Comparison of ENCODE assay signal across 33 cellular contexts in the genomic region with DNA sequence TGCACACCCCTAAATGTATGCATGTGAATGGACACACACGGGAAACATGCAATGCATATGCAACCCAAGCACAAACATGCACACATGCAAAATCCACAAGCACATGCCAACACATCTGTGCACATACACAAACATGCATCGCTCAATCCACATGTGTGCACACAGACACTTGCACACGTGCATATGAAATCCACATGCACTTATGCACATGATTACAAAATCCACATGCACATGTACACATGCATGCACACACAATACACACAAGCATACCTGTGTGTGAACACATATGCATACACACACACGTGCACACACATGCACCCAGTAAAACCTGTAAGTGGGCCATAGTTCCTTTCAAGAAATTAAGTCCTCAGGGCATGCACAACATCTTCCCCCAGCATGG.
"Had no signal": no experiment of that assay in that cellular context is flagged by ENCODE, and none has a peak within 500 bp of the region (broad histone marks: within the 10 kb centered on the region; RNA-seq: fewer than 3 reads in every experiment).

No MANE protein-coding gene starts in this region.

- DNase-seq: activated effector memory CD4-positive, alpha-beta T cell treated with anti-CD3 and anti-CD28 coated beads, Interleukin-2, amount 50 U/mL, for 16 hours; activated effector memory CD4-positive, alpha-beta T cell treated with Interleukin-2 at 50 U/mL for 16 hours; activated gamma-delta T cell; activated gamma-delta T cell treated with Interleukin-2 at 50 U/mL for 16 hours; activated naive CD4-positive, alpha-beta T cell; activated naive CD4-positive, alpha-beta T cell treated with anti-CD3 and anti-CD28 coated beads for 36 hours; activated naive CD4-positive, alpha-beta T cell treated with anti-CD3 and anti-CD28 coated beads, Interleukin-2, amount 10 ng/mL, durations not matched to agents 7 days and 5 days; activated naive CD4-positive, alpha-beta T cell treated with anti-CD3 and anti-CD28 coated beads, Interleukin-2, amount 50 U/mL, for 16 hours; activated naive CD4-positive, alpha-beta T cell treated with Interleukin-2 at 50 U/mL for 16 hours; activated naive CD8-positive, alpha-beta T cell treated with anti-CD3 and anti-CD28 coated beads for 36 hours; activated naive CD8-positive, alpha-beta T cell treated with anti-CD3 and anti-CD28 coated beads, Interleukin-2, amount 10 ng/mL, durations not matched to agents 7 days and 5 days; activated naive CD8-positive, alpha-beta T cell treated with anti-CD3 and anti-CD28 coated beads, Interleukin-2, amount 50 U/mL, for 24 hours; activated T-cell treated with anti-CD3 and anti-CD28 coated beads, Interleukin-2, amount 50 U/mL, for 24 hours; activated T-cell treated with anti-CD3 and anti-CD28 coated beads, Interleukin-2, amount 50 U/mL, for 4 hours; activated T-cell treated with anti-CD3 and anti-CD28 coated beads, Interleukin-2, amount 50 U/mL, for 48 hours; activated T-cell treated with anti-CD3 and anti-CD28 coated beads, Interleukin-2, amount 50 U/mL, for 72 hours; adrenal gland; amniotic stem cell; amygdala; anterior cingulate cortex; aorta; body of pancreas; brain microvascular endothelial cell; caudate nucleus; central memory CD4-positive, alpha-beta T cell; cerebellar nuclear complex had no signal

- H3K9me3 ChIP-seq: adrenal gland, ascending aorta, body of pancreas, breast epithelium had no signal

- H3K4me3 ChIP-seq: adrenal gland, ascending aorta, body of pancreas, breast epithelium, cardiac muscle cell had no signal

- H3K27ac ChIP-seq: adrenal gland, ascending aorta, body of pancreas, brain microvascular endothelial cell, breast epithelium, cardiac muscle cell had no signal

- H3K36me3 ChIP-seq: adrenal gland, ascending aorta, brain microvascular endothelial cell, breast epithelium, cardiac muscle cell had no signal

- H3K27me3 ChIP-seq: adrenal gland, ascending aorta, body of pancreas, brain microvascular endothelial cell, breast epithelium, cardiac muscle cell had no signal

- FAIRE-seq: astrocyte, bronchial epithelial cell had no signal

- H3K4me1 ChIP-seq: adrenal gland, ascending aorta, body of pancreas, breast epithelium had no signal

- ATAC-seq: activated naive CD4-positive, alpha-beta T cell treated with anti-CD3 and anti-CD28 coated beads, Interleukin-2, amount 50 U/mL, for 72 hours; activated naive CD8-positive, alpha-beta T cell treated with anti-CD3 and anti-CD28 coated beads, Interleukin-2, amount 50 U/mL, for 24 hours; activated T-cell treated with anti-CD3 and anti-CD28 coated beads, Interleukin-2, amount 50 U/mL, for 4 hours; activated T-cell treated with anti-CD3 and anti-CD28 coated beads, Interleukin-2, amount 50 U/mL, for 72 hours; activated T-helper 17 cell treated with anti-CD3 and anti-CD28 coated beads, Interleukin-2, amount 50 U/mL, for 72 hours; body of pancreas had no signal
